In the genomic region with DNA sequence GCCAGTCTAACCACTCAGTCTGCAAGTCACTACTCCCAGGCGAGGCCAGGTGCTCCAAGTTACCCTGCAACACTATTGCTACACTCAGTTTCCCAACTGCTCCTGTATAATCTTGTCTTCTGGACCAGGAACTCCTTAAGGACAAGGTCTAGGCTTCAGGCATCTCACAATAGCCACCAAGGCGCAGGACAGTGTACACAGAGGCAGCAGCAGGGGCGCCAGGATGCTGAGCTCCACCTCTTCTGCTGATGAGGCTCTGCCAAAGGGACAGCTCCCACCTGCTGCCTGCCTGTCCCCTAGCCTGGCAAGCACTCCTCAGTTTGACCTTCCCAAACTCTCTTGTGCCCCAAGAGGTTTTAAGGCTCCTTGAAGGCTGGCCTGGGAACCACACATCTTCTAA, we compare ENCODE assay signal across 26 cellular contexts. TPM values are rescaled to one million over a fixed set of nuclear protein-coding genes. Genes with fewer than 3 reads are reported as not detected.
DNase-seq lines count a peak whose midpoint lies in the region; ATAC-seq, FAIRE-seq and TF ChIP-seq lines count a peak whose summit lies in the region.
"Had no signal": no experiment of that assay in that cellular context is flagged by ENCODE, and none has a peak within 500 bp of the region (broad histone marks: within the 10 kb centered on the region; RNA-seq: fewer than 3 reads in every experiment).

No MANE protein-coding gene starts in this region.

- TF ChIP-seq CTCF in neural progenitor cell (IDR thresholded peaks at IDR 0.05) (no peak), spleen (IDR thresholded peaks at IDR 0.05 in 8 of 11, conservative IDR thresholded peaks at IDR 0.05 in 3 of 11) (no peak)

- H3K9me3 Mint-ChIP-seq in T-helper 2 cell treated with Interferon-gamma antibody and Interleukin-4, amounts not matched to agents 5 μg/mL and 100 μg/mL, for 36 hours, result no peaks in the 10 kb centered on the region
- no peaks in the 10 kb centered on the region for H3K9me3 Mint-ChIP-seq in activated naive CD8-positive, alpha-beta T cell treated with anti-CD3 and anti-CD28 coated beads, Interleukin-2, amount 10 ng/mL, durations not matched to agents 7 days and 5 days
- no peaks in the 10 kb centered on the region for H3K9me3 Mint-ChIP-seq in neural progenitor cell
- H3K9me3 Mint-ChIP-seq: stimulated activated naive CD8-positive, alpha-beta T cell treated with anti-CD3 and anti-CD28 coated beads, Interleukin-15, Interleukin-2, amounts not matched to agents 100 ng/mL and 50 ng/mL, for 24 hours had no signal

- H3K36me3 ChIP-seq in neural progenitor cell (no peaks in the 10 kb centered on the region), spleen (peaks cover 0 to 34% (median 19%) of the 10 kb centered on the region in 6 donors)

- peaks cover 33% of the 10 kb centered on the region for H3K79me2 ChIP-seq in neural progenitor cell (ENCODE audit: low read depth)

- H3K27me3 Mint-ChIP-seq in T-helper 2 cell treated with Interferon-gamma antibody and Interleukin-4, amounts not matched to agents 5 μg/mL and 100 μg/mL, for 36 hours (ENCODE audit: low read depth), result no peaks in the 10 kb centered on the region
- no peaks in the 10 kb centered on the region for H3K27me3 Mint-ChIP-seq in activated naive CD8-positive, alpha-beta T cell treated with anti-CD3 and anti-CD28 coated beads, Interleukin-2, amount 10 ng/mL, durations not matched to agents 7 days and 5 days
- peaks cover 5% of the 10 kb centered on the region for H3K27me3 Mint-ChIP-seq in neural progenitor cell (ENCODE audit: insufficient read depth, low read depth)
- H3K27me3 Mint-ChIP-seq: stimulated activated naive CD8-positive, alpha-beta T cell treated with anti-CD3 and anti-CD28 coated beads, Interleukin-15, Interleukin-2, amounts not matched to agents 100 ng/mL and 50 ng/mL, for 24 hours had no signal

- POLR2A ChIA-PET in activated naive CD8-positive, alpha-beta T cell treated with anti-CD3 and anti-CD28 coated beads, Interleukin-2, amount 10 ng/mL, durations not matched to agents 7 days and 5 days (lab: Charles Lee), result interaction anchor here (0.5 to 2.1 kb wide), 5 partner anchors 9 to 27 kb away, joined by 3 to 6 read pairs (median 4); no protein-coding TSS in a partner anchor

- peaks cover 51% of the 10 kb centered on the region for H3K36me3 Mint-ChIP-seq in T-helper 2 cell treated with Interferon-gamma antibody and Interleukin-4, amounts not matched to agents 5 μg/mL and 100 μg/mL, for 36 hours (ENCODE audit: low read depth)
- H3K36me3 Mint-ChIP-seq in activated naive CD8-positive, alpha-beta T cell treated with anti-CD3 and anti-CD28 coated beads, Interleukin-2, amount 10 ng/mL, durations not matched to agents 7 days and 5 days, result peaks cover 37% of the 10 kb centered on the region
- H3K36me3 Mint-ChIP-seq in neural progenitor cell, result peaks cover 13% of the 10 kb centered on the region

- no peak for DNase-seq in T-helper 2 cell treated with Interferon-gamma antibody and Interleukin-4, amounts not matched to agents 5 μg/mL and 100 μg/mL, for 36 hours (ENCODE audit: low spot score)
- DNase-seq in T-helper 2 cell (no peak), HTR-8/SVneo (ENCODE audit: insufficient read length, low spot score) (no peak), neural progenitor cell (ENCODE audit: low spot score) (no peak), kidney glomerular epithelial cell (lab: John Stamatoyannopoulos, UW) (no peak), spleen (no peak), NCI-H1930 (lab: John Stamatoyannopoulos, UW) (no peak)
- no peak for DNase-seq in activated naive CD8-positive, alpha-beta T cell treated with anti-CD3 and anti-CD28 coated beads, Interleukin-2, amount 10 ng/mL, durations not matched to agents 7 days and 5 days
- DNase-seq: activated gamma-delta T cell treated with Interleukin-2 at 50 U/mL for 16 hours; effector memory CD4-positive, alpha-beta T cell; esophagus squamous epithelium; islet precursor cell; KBM-7; NCI-H1436 treated with DMSO at 0.1 percent for 48 hours; NCI-H2171 treated with DMSO at 0.1 percent for 48 hours; NCI-H526; small intestine; stimulated activated CD4-positive, alpha-beta T cell treated with anti-CD3 and anti-CD28 coated beads, Interleukin-4, amount 100 ng/mL, for 24 hours; tibial artery had no signal

- H3K4me3 Mint-ChIP-seq in T-helper 2 cell treated with Interferon-gamma antibody and Interleukin-4, amounts not matched to agents 5 μg/mL and 100 μg/mL, for 36 hours, result no peak overlapping the region
- no peak overlapping the region for H3K4me3 Mint-ChIP-seq in activated naive CD8-positive, alpha-beta T cell treated with anti-CD3 and anti-CD28 coated beads, Interleukin-2, amount 10 ng/mL, durations not matched to agents 7 days and 5 days
- H3K4me3 Mint-ChIP-seq in neural progenitor cell, result peak overlapping the region; percentile 7
- H3K4me3 Mint-ChIP-seq: stimulated activated naive CD8-positive, alpha-beta T cell treated with anti-CD3 and anti-CD28 coated beads, Interleukin-15, Interleukin-2, amounts not matched to agents 100 ng/mL and 50 ng/mL, for 24 hours had no signal

- H3K9ac ChIP-seq in neural progenitor cell, result no peak overlapping the region

- WGBS in spleen, 5 donors, result 82 to 96% (median 86%) methylated on average over 3 of the region's 3 CpGs

- no peak overlapping the region for H3K4me3 ChIP-seq in neural progenitor cell
- no peak overlapping the region for H3K4me3 ChIP-seq in spleen
- H3K4me3 ChIP-seq: esophagus squamous epithelium, gastroesophageal sphincter, tibial artery had no signal

- intact Hi-C loops in spleen (cut with DNase I; ENCODE audit: low total_unique reads), result loop anchor here (10.0 kb wide), 1 partner anchor 58 kb away; a partner anchor contains a TSS

- peaks cover 28% of the 10 kb centered on the region for H3F3A ChIP-seq in neural progenitor cell (ENCODE audit: low read depth)

- no peak overlapping the region for H2AFZ ChIP-seq in neural progenitor cell (replicated peaks)

- no peak for TF ChIP-seq POLR2A in spleen (IDR thresholded peaks at IDR 0.05)

- peak overlapping the region; percentile 47 for H3K27ac Mint-ChIP-seq in T-helper 2 cell treated with Interferon-gamma antibody and Interleukin-4, amounts not matched to agents 5 μg/mL and 100 μg/mL, for 36 hours
- H3K27ac Mint-ChIP-seq in activated naive CD8-positive, alpha-beta T cell treated with anti-CD3 and anti-CD28 coated beads, Interleukin-2, amount 10 ng/mL, durations not matched to agents 7 days and 5 days, result peak overlapping the region; percentile 44
- H3K27ac Mint-ChIP-seq in neural progenitor cell, result no peak overlapping the region
- H3K27ac Mint-ChIP-seq: stimulated activated naive CD8-positive, alpha-beta T cell treated with anti-CD3 and anti-CD28 coated beads, Interleukin-15, Interleukin-2, amounts not matched to agents 100 ng/mL and 50 ng/mL, for 24 hours had no signal

- peaks cover 16% of the 10 kb centered on the region for H4K20me1 ChIP-seq in neural progenitor cell (ENCODE audit: low read depth)

- H3K4me1 ChIP-seq in neural progenitor cell, result peaks cover 14% of the 10 kb centered on the region
- H3K4me1 ChIP-seq in spleen, result peaks cover 21 to 78% (median 46%) of the 10 kb centered on the region in 6 donors

- peaks cover 33% of the 10 kb centered on the region for H3K4me1 Mint-ChIP-seq in T-helper 2 cell treated with Interferon-gamma antibody and Interleukin-4, amounts not matched to agents 5 μg/mL and 100 μg/mL, for 36 hours (ENCODE audit: low read depth)
- H3K4me1 Mint-ChIP-seq in activated naive CD8-positive, alpha-beta T cell treated with anti-CD3 and anti-CD28 coated beads, Interleukin-2, amount 10 ng/mL, durations not matched to agents 7 days and 5 days, result peaks cover 36% of the 10 kb centered on the region
- peaks cover 19% of the 10 kb centered on the region for H3K4me1 Mint-ChIP-seq in neural progenitor cell

- FAIRE-seq in HTR-8/SVneo (lab: Jason Lieb, UNC), result peak; percentile 54
- FAIRE-seq: H54, small intestine had no signal

- H3K4me2 ChIP-seq in neural progenitor cell, result no peak overlapping the region

- H3K9me3 ChIP-seq in neural progenitor cell (ENCODE audit: low read depth) (no peaks in the 10 kb centered on the region), spleen (no peaks in the 10 kb centered on the region)
- H3K9me3 ChIP-seq: esophagus squamous epithelium, gastroesophageal sphincter, tibial artery had no signal

- ATAC-seq in activated naive CD8-positive, alpha-beta T cell treated with anti-CD3 and anti-CD28 coated beads, Interleukin-2, amount 10 ng/mL, durations not matched to agents 7 days and 5 days (ENCODE audit: low read depth), result no peak
- ATAC-seq: gastroesophageal sphincter, Right ventricle myocardium inferior had no signal

- H3K27me3 ChIP-seq in neural progenitor cell (no peaks in the 10 kb centered on the region), spleen (replicated peaks in 1 of 7) (no peaks in the 10 kb centered on the region)
- H3K27me3 ChIP-seq: esophagus squamous epithelium, gastroesophageal sphincter, tibial artery had no signal

- H3K27ac ChIP-seq in neural progenitor cell (no peak overlapping the region), spleen (peak overlapping the region in 1 of 8 donors; percentile 21)
- H3K27ac ChIP-seq: 22Rv1, esophagus squamous epithelium, tibial artery had no signal

RNA-seq across cellular contexts. Expression of a gene that starts 3.4 kb away (rescaled TPM):
- total RNA-seq in activated naive CD8-positive, alpha-beta T cell treated with anti-CD3 and anti-CD28 coated beads, Interleukin-2, amount 10 ng/mL, durations not matched to agents 7 days and 5 days, result 10 to 100 TPM; 67.6 to 78.1 TPM
- total RNA-seq in neural progenitor cell (ENCODE audit: low replicate concordance), result 35.3 and 61.6 TPM in 2 replicates
- 10 to 100 TPM; 37.2 to 61.0 (median 42.9) TPM for total RNA-seq in spleen
- 10 to 100 TPM; 22.1 to 52.6 (median 32.3) TPM for polyA plus RNA-seq in spleen

RNA-seq across cellular contexts. Expression of a gene that starts 3.6 kb away (rescaled TPM):
- total RNA-seq in activated naive CD8-positive, alpha-beta T cell treated with anti-CD3 and anti-CD28 coated beads, Interleukin-2, amount 10 ng/mL, durations not matched to agents 7 days and 5 days, result 100 to 1,000 TPM; 202 TPM
- total RNA-seq in neural progenitor cell (ENCODE audit: low replicate concordance) (43.9 and 82.1 TPM in 2 replicates), spleen (100 to 1,000 TPM in 1 of 7 donors, 10 to 100 TPM in 6; 57.6 to 109 (median 78.6) TPM)
- polyA plus RNA-seq in spleen, result 100 to 1,000 TPM in 2 of 3 donors, 10 to 100 TPM in 1; 96.4 to 146 (median 129) TPM

RNA-seq across cellular contexts. Expression of a gene that starts 4.4 kb away (rescaled TPM):
- not detected for total RNA-seq in activated naive CD8-positive, alpha-beta T cell treated with anti-CD3 and anti-CD28 coated beads, Interleukin-2, amount 10 ng/mL, durations not matched to agents 7 days and 5 days
- total RNA-seq in neural progenitor cell (ENCODE audit: low replicate concordance), result not detected in 2 replicates
- 1 to 10 TPM; 1.8 to 6.1 (median 3.0) TPM for total RNA-seq in spleen
- polyA plus RNA-seq in spleen, result 1 to 10 TPM; 2.0 to 2.9 (median 2.8) TPM
- total RNA-seq: cerebellum, esophagus squamous epithelium, lower leg skin, Right ventricle myocardium inferior had no signal

RNA-seq across cellular contexts. Expression of a gene that starts 11.9 kb away (rescaled TPM):
- 1,000 to 10,000 TPM; 1,712 to 1,828 TPM for total RNA-seq in activated naive CD8-positive, alpha-beta T cell treated with anti-CD3 and anti-CD28 coated beads, Interleukin-2, amount 10 ng/mL, durations not matched to agents 7 days and 5 days
- 203 and 458 TPM in 2 replicates for total RNA-seq in neural progenitor cell (ENCODE audit: low replicate concordance)
- 1,000 to 10,000 TPM in 1 of 7 donors, 100 to 1,000 TPM in 6; 605 to 1,090 (median 842) TPM for total RNA-seq in spleen
- polyA plus RNA-seq in spleen, result 1,000 to 10,000 TPM in 1 of 3 donors, 100 to 1,000 TPM in 2; 663 to 1,039 (median 970) TPM

RNA-seq across cellular contexts. Expression of a gene that starts 14.5 kb away (rescaled TPM):
- 10 to 100 TPM; 31.4 to 32.9 TPM for total RNA-seq in activated naive CD8-positive, alpha-beta T cell treated with anti-CD3 and anti-CD28 coated beads, Interleukin-2, amount 10 ng/mL, durations not matched to agents 7 days and 5 days
- total RNA-seq in neural progenitor cell (ENCODE audit: low replicate concordance) (20.8 and 24.5 TPM in 2 replicates), spleen (10 to 100 TPM in 2 of 7 donors, 1 to 10 TPM in 5; 3.1 to 16.0 (median 8.8) TPM)
- polyA plus RNA-seq in spleen, result 10 to 100 TPM; 13.8 to 23.4 (median 15.4) TPM
